37 cellular contexts compared by ENCODE assay signal in genomic region chr3:171606151-171606751, GRCh38.
DNase-seq lines count a peak whose midpoint lies in the region; TF ChIP-seq lines count a peak whose summit lies in the region.
"Had no signal": no experiment of that assay in that cellular context is flagged by ENCODE, and none has a peak within 500 bp of the region (broad histone marks: within the 10 kb centered on the region; RNA-seq: fewer than 3 reads in every experiment).

No MANE protein-coding gene starts in this region.

- CTCF ChIA-PET in mammary epithelial cell (lab: Charles Lee; ENCODE audit: low non-redundant PET) (no interaction called here), MCF 10A (lab: Yijun Ruan, JAX) (no interaction called here)

- POLR2A ChIA-PET in MCF 10A (lab: Yijun Ruan, JAX), result no interaction called here

- H3K4me3 ChIP-seq in mammary epithelial cell (replicated peaks in 1 of 3; ENCODE audit: insufficient read depth in 1 of 3, low read depth in 2 of 3, low read length in 3 of 3), result no peak overlapping the region
- H3K4me3 ChIP-seq in adrenal gland, result no peak overlapping the region
- H3K4me3 ChIP-seq in fibroblast of mammary gland (ENCODE audit: control insufficient read depth, low read depth, low read length), result no peak overlapping the region
- H3K4me3 ChIP-seq in smooth muscle cell, result no peak overlapping the region
- H3K4me3 ChIP-seq: esophagus muscularis mucosa, Peyer's patch, spleen, thoracic aorta had no signal

- no peaks in the 10 kb centered on the region for H3F3A ChIP-seq in smooth muscle cell (ENCODE audit: low read depth)

- H3K9ac ChIP-seq in mammary epithelial cell (ENCODE audit: insufficient read depth, low read length), result no peak overlapping the region
- H3K9ac ChIP-seq in smooth muscle cell (ENCODE audit: low read depth), result no peak overlapping the region

- TF ChIP-seq CTCF in mammary epithelial cell (conservative IDR thresholded peaks at IDR 0.05 in 1 of 2, IDR thresholded peaks at IDR 0.05 in 1 of 2; ENCODE audit: extremely low read depth in 1 of 2, insufficient read depth in 1 of 2, low read depth in 1 of 2, low read length in 2 of 2), result no peak
- no peak for TF ChIP-seq CTCF in MCF 10A (IDR thresholded peaks at IDR 0.05; ENCODE audit: unreplicated experiment)
- no peak for TF ChIP-seq CTCF in adrenal gland (IDR thresholded peaks at IDR 0.05)
- no peak for TF ChIP-seq CTCF in fibroblast of mammary gland (conservative IDR thresholded peaks at IDR 0.05; ENCODE audit: control insufficient read depth, insufficient read depth, low read depth, low read length)
- no peak for TF ChIP-seq CTCF in smooth muscle cell (IDR thresholded peaks at IDR 0.05; ENCODE audit: borderline replicate concordance, insufficient read depth, poor library complexity, severe bottlenecking)

- H3K27me3 ChIP-seq in mammary epithelial cell (ENCODE audit: insufficient read depth, low read length) (no peaks in the 10 kb centered on the region), adrenal gland (no peaks in the 10 kb centered on the region), smooth muscle cell (ENCODE audit: low read depth) (no peaks in the 10 kb centered on the region)
- H3K27me3 ChIP-seq: esophagus muscularis mucosa, Peyer's patch, spleen had no signal

- H3K27ac Mint-ChIP-seq in MCF 10A (ENCODE audit: low read depth, unreplicated experiment), result no peak overlapping the region
- H3K27ac Mint-ChIP-seq: activated B cell treated with CpG ODN at 0.5 μM for 24 hours; activated CD4-positive, alpha-beta T cell treated with anti-CD3 and anti-CD28 coated beads, Interleukin-2, amount 10 ng/mL, durations not matched to agents 7 days and 5 days; activated naive CD8-positive, alpha-beta T cell treated with anti-CD3 and anti-CD28 coated beads, Interleukin-2, amount 10 ng/mL, durations not matched to agents 7 days and 5 days; CD4-positive, alpha-beta T cell; dendritic cell treated with granulocyte-macrophage colony-stimulating factor and Interleukin-4, amounts not matched to agents 40 ng/mL and 50 ng/mL, for 4 days; endodermal cell; HFFc6; stimulated activated naive CD8-positive, alpha-beta T cell treated with anti-CD3 and anti-CD28 coated beads, Interleukin-15, Interleukin-2, amounts not matched to agents 100 ng/mL and 50 ng/mL, for 24 hours had no signal

- H3K79me2 ChIP-seq in mammary epithelial cell (ENCODE audit: insufficient read depth, low read length) (no peaks in the 10 kb centered on the region), smooth muscle cell (ENCODE audit: low read depth) (no peaks in the 10 kb centered on the region)

- intact Hi-C loops in mammary epithelial cell (cut with micrococcal nuclease) (no loop called here), MCF 10A (cut with micrococcal nuclease) (no loop called here), adrenal gland (cut with DNase I) (no loop called here)

- DNase-seq in mammary epithelial cell (peak; percentile 14), MCF 10A (ENCODE audit: unreplicated experiment) (no peak), adrenal gland (peak in 5 of 7 donors; percentile 17 to 67 (median 39)), fibroblast of mammary gland (ENCODE audit: low read depth) (peak; percentile 36), smooth muscle cell (lab: John Stamatoyannopoulos, UW; ENCODE audit: unreplicated experiment) (no peak), iPS-NIHi7 (ENCODE audit: extremely low spot score) (no peak), NCI-H1694 treated with DMSO at 0.1 percent for 48 hours (lab: John Stamatoyannopoulos, UW) (no peak)
- no peak for DNase-seq in activated CD8-positive, alpha-beta memory T cell treated with anti-CD3 and anti-CD28 coated beads, Interleukin-2, amount 50 U/mL, for 4 hours
- DNase-seq: activated B cell treated with CpG ODN at 0.5 μM for 24 hours; activated CD4-positive, alpha-beta T cell treated with anti-CD3 and anti-CD28 coated beads, Interleukin-2, amount 10 ng/mL, durations not matched to agents 7 days and 5 days; activated effector memory CD4-positive, alpha-beta T cell treated with anti-CD3 and anti-CD28 coated beads, Interleukin-2, amount 50 U/mL, for 16 hours; activated naive CD8-positive, alpha-beta T cell treated with anti-CD3 and anti-CD28 coated beads, Interleukin-2, amount 10 ng/mL, durations not matched to agents 7 days and 5 days; activated T-cell treated with anti-CD3 and anti-CD28 coated beads, Interleukin-2, amount 50 U/mL, for 1 hour; AML-193; CD4-positive, alpha-beta T cell; endodermal cell; GOT3; HFFc6; islet precursor cell; KG1; left ventricle myocardium superior; MM.1S; NCI-H1105 treated with DMSO at 0.1 percent for 48 hours; NCI-H2029; NCI-H2227 treated with DMSO at 0.1 percent for 48 hours; Peyer's patch; right cardiac atrium; spleen; stimulated activated CD4-positive, alpha-beta T cell treated with anti-CD3 and anti-CD28 coated beads, Interleukin-2, amount 100 ng/mL, for 24 hours; stimulated activated CD8-positive, alpha-beta memory T cell treated with anti-CD3 and anti-CD28 coated beads, Interleukin-4, amount 100 ng/mL, for 48 hours; T-helper 9 cell had no signal

- no peaks in the 10 kb centered on the region for H3K27me3 Mint-ChIP-seq in MCF 10A (ENCODE audit: insufficient read depth, unreplicated experiment)
- H3K27me3 Mint-ChIP-seq: dendritic cell treated with granulocyte-macrophage colony-stimulating factor and Interleukin-4, amounts not matched to agents 40 ng/mL and 50 ng/mL, for 4 days; stimulated activated naive CD8-positive, alpha-beta T cell treated with anti-CD3 and anti-CD28 coated beads, Interleukin-15, Interleukin-2, amounts not matched to agents 100 ng/mL and 50 ng/mL, for 24 hours had no signal

- no peaks in the 10 kb centered on the region for H4K20me1 ChIP-seq in mammary epithelial cell (ENCODE audit: insufficient read depth, low read length)
- H4K20me1 ChIP-seq in smooth muscle cell (ENCODE audit: low read depth), result peaks cover 8% of the 10 kb centered on the region

- no peaks in the 10 kb centered on the region for H3K4me1 Mint-ChIP-seq in MCF 10A (ENCODE audit: insufficient read depth, unreplicated experiment)
- H3K4me1 Mint-ChIP-seq: activated B cell treated with CpG ODN at 0.5 μM for 24 hours; activated CD4-positive, alpha-beta T cell treated with anti-CD3 and anti-CD28 coated beads, Interleukin-2, amount 10 ng/mL, durations not matched to agents 7 days and 5 days; activated naive CD8-positive, alpha-beta T cell treated with anti-CD3 and anti-CD28 coated beads, Interleukin-2, amount 10 ng/mL, durations not matched to agents 7 days and 5 days; central memory CD8-positive, alpha-beta T cell had no signal

- TF ChIP-seq POLR2A in adrenal gland (IDR thresholded peaks at IDR 0.05), result no peak

- BruUV-seq in mammary epithelial cell (replicated peaks; lab: Mats Ljungman, UMichigan) (no TSS peak), MCF 10A (replicated peaks; lab: Mats Ljungman, UMichigan) (no TSS peak)

- H3K4me3 Mint-ChIP-seq in MCF 10A (ENCODE audit: unreplicated experiment), result no peak overlapping the region
- H3K4me3 Mint-ChIP-seq: activated B cell treated with CpG ODN at 0.5 μM for 24 hours; activated CD4-positive, alpha-beta T cell treated with anti-CD3 and anti-CD28 coated beads, Interleukin-2, amount 10 ng/mL, durations not matched to agents 7 days and 5 days; activated naive CD8-positive, alpha-beta T cell treated with anti-CD3 and anti-CD28 coated beads, Interleukin-2, amount 10 ng/mL, durations not matched to agents 7 days and 5 days; CD4-positive, alpha-beta T cell; central memory CD8-positive, alpha-beta T cell; dendritic cell treated with granulocyte-macrophage colony-stimulating factor and Interleukin-4, amounts not matched to agents 40 ng/mL and 50 ng/mL, for 4 days; endodermal cell; HFFc6; stimulated activated naive CD8-positive, alpha-beta T cell treated with anti-CD3 and anti-CD28 coated beads, Interleukin-15, Interleukin-2, amounts not matched to agents 100 ng/mL and 50 ng/mL, for 24 hours had no signal

- no peaks in the 10 kb centered on the region for H3K9me3 ChIP-seq in mammary epithelial cell (replicated peaks; ENCODE audit: insufficient read depth, low read length)
- no peaks in the 10 kb centered on the region for H3K9me3 ChIP-seq in adrenal gland (replicated peaks in 1 of 3)
- no peaks in the 10 kb centered on the region for H3K9me3 ChIP-seq in smooth muscle cell (replicated peaks; ENCODE audit: low read depth)
- H3K9me3 ChIP-seq: esophagus muscularis mucosa, Peyer's patch, spleen, thoracic aorta had no signal

- peaks cover 23% of the 10 kb centered on the region for H3K36me3 Mint-ChIP-seq in MCF 10A (ENCODE audit: insufficient read depth, unreplicated experiment)
- H3K36me3 Mint-ChIP-seq: activated naive CD8-positive, alpha-beta T cell treated with anti-CD3 and anti-CD28 coated beads, Interleukin-2, amount 10 ng/mL, durations not matched to agents 7 days and 5 days had no signal

- no peaks in the 10 kb centered on the region for H3K9me3 Mint-ChIP-seq in MCF 10A (ENCODE audit: unreplicated experiment)
- H3K9me3 Mint-ChIP-seq: activated B cell treated with CpG ODN at 0.5 μM for 24 hours; activated CD4-positive, alpha-beta T cell treated with anti-CD3 and anti-CD28 coated beads, Interleukin-2, amount 10 ng/mL, durations not matched to agents 7 days and 5 days; activated naive CD8-positive, alpha-beta T cell treated with anti-CD3 and anti-CD28 coated beads, Interleukin-2, amount 10 ng/mL, durations not matched to agents 7 days and 5 days; CD4-positive, alpha-beta T cell; central memory CD8-positive, alpha-beta T cell; dendritic cell treated with granulocyte-macrophage colony-stimulating factor and Interleukin-4, amounts not matched to agents 40 ng/mL and 50 ng/mL, for 4 days; endodermal cell; HFFc6; stimulated activated naive CD8-positive, alpha-beta T cell treated with anti-CD3 and anti-CD28 coated beads, Interleukin-15, Interleukin-2, amounts not matched to agents 100 ng/mL and 50 ng/mL, for 24 hours had no signal

- H3K36me3 ChIP-seq in mammary epithelial cell (ENCODE audit: insufficient read depth, low read length) (no peaks in the 10 kb centered on the region), adrenal gland (replicated peaks in 1 of 2) (peaks cover 0 to 17% of the 10 kb centered on the region in 2 donors), smooth muscle cell (ENCODE audit: low read depth) (no peaks in the 10 kb centered on the region)

- 84% methylated on average over 4 of the region's 6 CpGs for WGBS in mammary epithelial cell (ENCODE audit: low coverage, missing lambda C conversion rate)
- 54 to 61% (median 57%) methylated on average over 6 of the region's 6 CpGs for WGBS in adrenal gland, 4 donors
- WGBS in smooth muscle cell (ENCODE audit: low lambda C conversion rate), result 60% methylated on average over 6 of the region's 6 CpGs

- dilution Hi-C loops in mammary epithelial cell (cut with HindIII; ENCODE audit: low sequenced_read_pairs), result no loop called here

- no peak overlapping the region for H2AFZ ChIP-seq in mammary epithelial cell (ENCODE audit: low read depth, low read length)
- no peak overlapping the region for H2AFZ ChIP-seq in smooth muscle cell (ENCODE audit: low read depth)

- H3K4me2 ChIP-seq in mammary epithelial cell (ENCODE audit: insufficient read depth, low read depth, low read length) (no peak overlapping the region), smooth muscle cell (peak overlapping the region; percentile 28)

- in situ Hi-C loops in mammary epithelial cell (cut with MboI; ENCODE audit: low sequenced_read_pairs in 2 of 2), result no loop called here

- H3K27ac ChIP-seq in mammary epithelial cell (ENCODE audit: insufficient read depth, low read depth, low read length) (no peak overlapping the region), adrenal gland (no peak overlapping the region), smooth muscle cell (ENCODE audit: low read depth) (no peak overlapping the region)
- H3K27ac ChIP-seq: 22Rv1, esophagus muscularis mucosa, Peyer's patch, spleen, thoracic aorta had no signal

- no peaks in the 10 kb centered on the region for H3K4me1 ChIP-seq in mammary epithelial cell (ENCODE audit: insufficient read depth, low read length)
- peaks cover 0 to 7% of the 10 kb centered on the region in 2 donors for H3K4me1 ChIP-seq in adrenal gland (replicated peaks in 1 of 2)
- H3K4me1 ChIP-seq in smooth muscle cell (ENCODE audit: low read depth), result peaks cover 4% of the 10 kb centered on the region
- H3K4me1 ChIP-seq: esophagus muscularis mucosa, Peyer's patch, spleen had no signal

Comparison
In these comparisons a context has a peak if more than half of its experiments do, and no peak if none do; other contexts are left out.
1. DNase-seq: peak in mammary epithelial cell (single experiment), adrenal gland (5 of 7) and fibroblast of mammary gland (single experiment); none in MCF 10A (single experiment), smooth muscle cell (single experiment), activated CD8-positive, alpha-beta memory T cell treated with anti-CD3 and anti-CD28 coated beads, Interleukin-2, amount 50 U/mL, for 4 hours (single experiment), iPS-NIHi7 (single experiment) and NCI-H1694 treated with DMSO at 0.1 percent for 48 hours (single experiment).